Comparison of ENCODE assay signal across 8 cellular contexts in the genomic region with DNA sequence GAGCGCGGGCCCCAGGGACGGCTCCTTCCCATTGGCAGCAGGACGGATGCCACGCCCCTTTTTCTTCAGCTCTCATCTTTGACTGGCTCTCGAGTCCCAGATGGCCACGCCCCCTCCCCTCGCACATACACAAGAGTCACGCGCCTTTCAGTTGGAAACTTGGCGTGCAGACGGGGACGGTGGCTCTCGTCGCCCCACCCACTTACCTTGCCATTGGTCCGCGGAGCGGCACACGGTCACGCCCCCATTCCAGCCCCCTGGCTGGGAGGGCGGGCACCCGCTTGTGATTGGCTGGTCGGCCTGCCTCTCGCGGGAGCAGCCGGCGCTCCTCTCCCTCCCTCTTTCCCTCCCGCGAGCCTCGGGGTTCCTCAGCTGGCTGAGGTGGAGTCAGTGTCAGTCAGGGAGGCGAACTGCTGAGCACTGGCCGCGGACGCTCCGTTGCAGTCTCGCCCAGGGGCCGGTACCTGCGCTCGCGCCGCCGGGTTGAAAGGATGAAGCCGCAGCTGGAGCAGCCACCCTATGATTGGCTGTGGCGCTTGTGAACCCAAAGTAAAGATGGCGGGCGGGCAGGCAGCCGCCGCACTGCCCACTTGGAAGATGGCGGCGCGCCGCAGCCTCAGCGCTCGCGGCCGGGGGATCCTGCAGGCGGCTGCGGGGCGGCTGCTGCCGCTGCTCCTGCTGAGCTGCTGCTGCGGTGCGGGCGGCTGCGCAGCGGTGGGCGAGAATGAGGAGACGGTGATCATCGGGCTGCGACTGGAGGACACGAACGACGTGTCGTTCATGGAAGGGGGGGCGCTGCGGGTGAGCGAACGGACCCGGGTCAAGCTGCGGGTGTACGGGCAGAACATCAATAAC. TPM values are rescaled to one million over a fixed set of nuclear protein-coding genes. Genes with fewer than 3 reads are reported as not detected.
A peak's percentile ranks its signal among the peaks of the same experiment; 100 is the strongest.
DNase-seq lines count a peak whose midpoint lies in the region; ATAC-seq, FAIRE-seq and TF ChIP-seq lines count a peak whose summit lies in the region.

A gene (plus strand): TSS at position 333 of the 855 bp plus-strand sequence. CDS start 187 bp downstream, at position 520.

- H3K36me3 ChIP-seq in BJ (ENCODE audit: control insufficient read depth, insufficient read depth, low read length) (no peaks in the 10 kb centered on the region), kidney epithelial cell (ENCODE audit: control insufficient read depth, insufficient read depth, low read length) (no peaks in the 10 kb centered on the region)

- peak; percentile 99 for DNase-seq in BJ (ENCODE audit: low read depth)
- DNase-seq in GM19239 (ENCODE audit: insufficient read length, low spot score) = peak; percentile 86
- DNase-seq in NCI-H510A treated with DMSO at 0.1 percent for 48 hours (lab: John Stamatoyannopoulos, UW) = peak; percentile 99
- peak; percentile 100 for DNase-seq in activated CD4-positive, alpha-beta T cell treated with anti-CD3 and anti-CD28 coated beads for 36 hours
- DNase-seq in kidney epithelial cell (ENCODE audit: low read depth) = peak; percentile 99
- DNase-seq in stimulated activated CD4-positive, alpha-beta T cell treated with anti-CD3 and anti-CD28 coated beads, Interleukin-15, amount 100 ng/mL, for 24 hours = peak; percentile 100

- peaks cover 53% of the 10 kb centered on the region for H3K4me1 Mint-ChIP-seq in activated CD4-positive, alpha-beta T cell treated with anti-CD3 and anti-CD28 coated beads for 36 hours

- POLR2A ChIA-PET in BJ (lab: Charles Lee) = interaction anchor here (0.5 to 0.6 kb wide), 2 partner anchors 33 to 148 kb away, joined by 3 to 5 read pairs; no protein-coding TSS in a partner anchor
- POLR2A ChIA-PET in activated CD4-positive, alpha-beta T cell treated with anti-CD3 and anti-CD28 coated beads for 36 hours (lab: Charles Lee) = interaction anchor here (0.6 to 1.2 kb wide), 5 partner anchors 10 to 415 kb away, joined by 3 to 6 read pairs (median 3); no protein-coding TSS in a partner anchor

- H3K27ac Mint-ChIP-seq in activated CD4-positive, alpha-beta T cell treated with anti-CD3 and anti-CD28 coated beads for 36 hours = peak within 1 kb of the TSS; percentile 88

- H3K9me3 Mint-ChIP-seq in activated CD4-positive, alpha-beta T cell treated with anti-CD3 and anti-CD28 coated beads for 36 hours (ENCODE audit: low read depth) = no peaks in the 10 kb centered on the region

- peak; percentile 84 for ATAC-seq in HG03442 (IDR thresholded peaks at IDR 0.05; ENCODE audit: unreplicated experiment)
- peak; percentile 93 for ATAC-seq in activated CD4-positive, alpha-beta T cell treated with anti-CD3 and anti-CD28 coated beads for 36 hours

- intact Hi-C loops in activated CD4-positive, alpha-beta T cell treated with anti-CD3 and anti-CD28 coated beads for 36 hours (cut with DNase I, micrococcal nuclease) = loop anchor here (1.0 to 5.0 kb wide), 19 partner anchors 18 to 1101 kb away; a partner anchor contains a TSS

- H3K4me3 ChIP-seq in BJ (ENCODE audit: low read depth, low read length) (peak within 1 kb of the TSS; percentile 97), kidney epithelial cell (ENCODE audit: low read depth, low read length) (peak within 1 kb of the TSS; percentile 72)

- peaks cover 14% of the 10 kb centered on the region for H3K27me3 Mint-ChIP-seq in activated CD4-positive, alpha-beta T cell treated with anti-CD3 and anti-CD28 coated beads for 36 hours

- H3K4me3 Mint-ChIP-seq in activated CD4-positive, alpha-beta T cell treated with anti-CD3 and anti-CD28 coated beads for 36 hours = peak within 1 kb of the TSS; percentile 83

- CTCF ChIA-PET in BJ (lab: Yijun Ruan, JAX) = interaction anchor here (0.5 to 8.6 kb wide), 51 partner anchors 8 to 428 kb away, joined by 3 to 57 read pairs (median 4); a partner anchor contains a TSS
- CTCF ChIA-PET in activated CD4-positive, alpha-beta T cell treated with anti-CD3 and anti-CD28 coated beads for 36 hours (lab: Charles Lee) = interaction anchor here (0.5 to 2.8 kb wide), 38 partner anchors 21 to 575 kb away, joined by 3 to 26 read pairs (median 4); a partner anchor contains a TSS

- no peak for TF ChIP-seq CTCF in BJ (IDR thresholded peaks at IDR 0.05; ENCODE audit: insufficient read depth, low read depth, low read length)
- peak; percentile 1 for TF ChIP-seq CTCF in kidney epithelial cell (IDR thresholded peaks at IDR 0.05; ENCODE audit: insufficient read depth, low read length, poor library complexity, severe bottlenecking)

- H3K27ac ChIP-seq in cingulate gyrus (ENCODE audit: low read depth, low read length) = peak within 1 kb of the TSS; percentile 93

- peaks cover 3% of the 10 kb centered on the region for H3K36me3 Mint-ChIP-seq in activated CD4-positive, alpha-beta T cell treated with anti-CD3 and anti-CD28 coated beads for 36 hours (ENCODE audit: low read depth)

- H3K27me3 ChIP-seq in BJ (ENCODE audit: control insufficient read depth, insufficient read depth, low read length) (no peaks in the 10 kb centered on the region), kidney epithelial cell (ENCODE audit: control insufficient read depth, insufficient read depth, low read length) (peaks cover 6% of the 10 kb centered on the region)

- FAIRE-seq in GM19239 (lab: Jason Lieb, UNC) = peak; percentile 100

RNA-seq across cellular contexts. Expression of the gene that starts here (rescaled TPM):
- polyA plus RNA-seq in BJ (2011; rRNA removed) = 2.1 and 3.7 TPM in 2 replicates
- polyA minus RNA-seq in BJ (2011; rRNA and poly(A)+ RNA removed) = 1.6 and 2.8 TPM in 2 replicates
- 1 to 10 TPM; 4.2 to 4.5 TPM for total RNA-seq in activated CD4-positive, alpha-beta T cell treated with anti-CD3 and anti-CD28 coated beads for 36 hours
- total RNA-seq in kidney epithelial cell = 6.4 and 7.2 TPM in 2 replicates

Comparison
In these comparisons a context has a peak if more than half of its experiments do, and no peak if none do; other contexts are left out.
1. Peak in every context shown above with its lines: DNase-seq, ATAC-seq, H3K4me3 ChIP-seq and H3K27ac ChIP-seq.